Comparison of ENCODE assay signal across 33 cellular contexts in genomic region chr22:27699676-27700075, GRCh38.
"Had no signal": no experiment of that assay in that cellular context is flagged by ENCODE, and none has a peak within 500 bp of the region (broad histone marks: within the 10 kb centered on the region; RNA-seq: fewer than 3 reads in every experiment).

No MANE protein-coding gene starts in this region.

- H3K27me3 ChIP-seq: adrenal gland, cardiac muscle cell, colonic mucosa, dorsolateral prefrontal cortex, gastroesophageal sphincter, vagina had no signal

- H3K27ac Mint-ChIP-seq: activated naive CD4-positive, alpha-beta T cell treated with anti-CD3 and anti-CD28 coated beads for 36 hours; activated naive CD8-positive, alpha-beta T cell treated with anti-CD3 and anti-CD28 coated beads for 36 hours; immature natural killer cell; mesothelial cell of epicardium; naive thymus-derived CD4-positive, alpha-beta T cell; stimulated activated effector memory CD8-positive, alpha-beta T cell treated with anti-CD3 and anti-CD28 coated beads, Interleukin-12 subunit alpha, Interleukin-12 subunit beta, amount 100 ng/mL, for 72 hours; stimulated activated naive CD8-positive, alpha-beta T cell treated with anti-CD3 and anti-CD28 coated beads, Interleukin-15, Interleukin-2, amounts not matched to agents 100 ng/mL and 50 ng/mL, for 24 hours; T-helper 2 cell treated with Interferon-gamma antibody and Interleukin-4, amounts not matched to agents 5 μg/mL and 100 μg/mL, for 36 hours had no signal

- H3K9me3 ChIP-seq: colonic mucosa, vagina had no signal

- FAIRE-seq: kidney, small intestine had no signal

- H3K4me3 Mint-ChIP-seq: activated naive CD4-positive, alpha-beta T cell treated with anti-CD3 and anti-CD28 coated beads for 36 hours; activated naive CD8-positive, alpha-beta T cell treated with anti-CD3 and anti-CD28 coated beads for 36 hours; brain; immature natural killer cell; mesothelial cell of epicardium; naive thymus-derived CD4-positive, alpha-beta T cell; stimulated activated effector memory CD8-positive, alpha-beta T cell treated with anti-CD3 and anti-CD28 coated beads, Interleukin-12 subunit alpha, Interleukin-12 subunit beta, amount 100 ng/mL, for 72 hours; stimulated activated naive CD8-positive, alpha-beta T cell treated with anti-CD3 and anti-CD28 coated beads, Interleukin-15, Interleukin-2, amounts not matched to agents 100 ng/mL and 50 ng/mL, for 24 hours; T-helper 2 cell treated with Interferon-gamma antibody and Interleukin-4, amounts not matched to agents 5 μg/mL and 100 μg/mL, for 36 hours had no signal

- H3K36me3 Mint-ChIP-seq: activated naive CD8-positive, alpha-beta T cell treated with anti-CD3 and anti-CD28 coated beads for 36 hours; immature natural killer cell; stimulated activated effector memory CD8-positive, alpha-beta T cell treated with anti-CD3 and anti-CD28 coated beads, Interleukin-12 subunit alpha, Interleukin-12 subunit beta, amount 100 ng/mL, for 72 hours had no signal

- H3K27ac ChIP-seq: adrenal gland, cardiac muscle cell, colonic mucosa, dorsolateral prefrontal cortex, gastroesophageal sphincter, thoracic aorta, vagina had no signal

- ATAC-seq: gastroesophageal sphincter; left colon; naive thymus-derived CD4-positive, alpha-beta T cell; sciatic nerve; stimulated activated effector memory CD8-positive, alpha-beta T cell treated with anti-CD3 and anti-CD28 coated beads, Interleukin-12 subunit alpha, Interleukin-12 subunit beta, amount 100 ng/mL, for 72 hours had no signal

- H3K27me3 Mint-ChIP-seq: stimulated activated naive CD8-positive, alpha-beta T cell treated with anti-CD3 and anti-CD28 coated beads, Interleukin-15, Interleukin-2, amounts not matched to agents 100 ng/mL and 50 ng/mL, for 24 hours had no signal

- DNase-seq: activated CD4-positive, alpha-beta T cell treated with anti-CD3 and anti-CD28 coated beads for 4 hours; activated CD4-positive, alpha-beta T cell treated with anti-CD3 and anti-CD28 coated beads, Interleukin-2, amount 50 U/mL, for 48 hours; activated CD4-positive, CD25-positive, alpha-beta regulatory T cell; activated CD8-positive, alpha-beta memory T cell treated with anti-CD3 and anti-CD28 coated beads for 24 hours; activated effector memory CD4-positive, alpha-beta T cell treated with anti-CD3 and anti-CD28 coated beads, Interleukin-2, amount 50 U/mL, for 16 hours; activated naive CD4-positive, alpha-beta T cell treated with anti-CD3 and anti-CD28 coated beads for 36 hours; activated naive CD8-positive, alpha-beta T cell treated with anti-CD3 and anti-CD28 coated beads for 36 hours; adrenal gland; aorta; cerebellar nuclear complex; colonic mucosa; dorsolateral prefrontal cortex; effector memory CD4-positive, alpha-beta T cell; head of caudate nucleus; hypothalamus; immature natural killer cell; kidney; left colon; naive thymus-derived CD4-positive, alpha-beta T cell; small intestine; stimulated activated CD4-positive, alpha-beta T cell treated with anti-CD3 and anti-CD28 coated beads, Interleukin-4, amount 100 ng/mL, for 24 hours; T-helper 1 cell; trophoblast cell had no signal

- H3K4me1 Mint-ChIP-seq: activated naive CD8-positive, alpha-beta T cell treated with anti-CD3 and anti-CD28 coated beads for 36 hours; immature natural killer cell; stimulated activated effector memory CD8-positive, alpha-beta T cell treated with anti-CD3 and anti-CD28 coated beads, Interleukin-12 subunit alpha, Interleukin-12 subunit beta, amount 100 ng/mL, for 72 hours had no signal

- H3K36me3 ChIP-seq: adrenal gland, cardiac muscle cell, colonic mucosa, gastroesophageal sphincter, thoracic aorta, vagina had no signal

- H3K4me1 ChIP-seq: adrenal gland, colonic mucosa, vagina had no signal

- H3K4me3 ChIP-seq: adrenal gland, cardiac muscle cell, colonic mucosa, dorsolateral prefrontal cortex, gastroesophageal sphincter, thoracic aorta, vagina had no signal
